ENCODE assay signal across 14 cellular contexts in the genomic region with DNA sequence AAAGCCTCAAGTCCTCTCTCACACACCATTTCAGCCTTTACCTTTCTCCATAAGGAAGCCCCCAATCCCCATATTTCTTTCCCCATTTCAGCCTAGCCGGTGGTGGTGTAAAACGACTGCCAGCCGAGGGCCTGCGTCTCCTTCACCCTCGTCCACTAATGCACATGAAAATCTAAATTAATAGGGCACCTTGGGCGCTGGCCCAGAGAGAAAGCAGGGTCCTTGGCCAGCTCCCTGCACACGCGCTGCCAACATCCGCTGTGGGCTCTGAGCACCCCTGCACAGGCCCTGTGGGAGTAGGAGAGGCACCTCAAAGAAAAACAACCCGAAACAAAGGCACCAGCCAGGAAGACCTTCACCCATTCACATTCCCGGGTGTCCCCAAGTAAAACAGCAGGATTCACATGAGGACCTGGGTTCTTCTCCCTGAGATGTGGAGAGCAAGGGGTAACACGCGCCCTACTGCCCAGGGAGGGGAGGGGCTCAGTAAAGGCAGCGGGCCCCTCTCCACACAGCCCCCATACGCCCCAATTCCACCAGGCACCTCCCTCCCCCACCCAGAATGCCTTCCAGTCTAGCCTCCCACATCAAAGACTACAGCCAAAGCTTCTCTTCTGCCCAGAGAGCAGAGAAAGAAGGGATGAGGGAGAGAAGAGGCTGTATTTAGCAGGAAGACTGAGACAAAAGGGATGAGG.
DNase-seq lines count a peak whose midpoint lies in the region; ATAC-seq and TF ChIP-seq lines count a peak whose summit lies in the region.
"Had no signal": no experiment of that assay in that cellular context is flagged by ENCODE, and none has a peak within 500 bp of the region (broad histone marks: within the 10 kb centered on the region; RNA-seq: fewer than 3 reads in every experiment).

No MANE protein-coding gene starts in this region.

- H3K27me3 Mint-ChIP-seq in T-helper 17 cell: no peaks in the 10 kb centered on the region
- H3K27me3 Mint-ChIP-seq: activated naive CD4-positive, alpha-beta T cell treated with anti-CD3 and anti-CD28 coated beads, Interleukin-2, amount 50 U/mL, for 24 hours; central memory CD8-positive, alpha-beta T cell had no signal

- peak overlapping the region; percentile 4 for H3K27ac Mint-ChIP-seq in T-helper 17 cell
- H3K27ac Mint-ChIP-seq: activated naive CD4-positive, alpha-beta T cell treated with anti-CD3 and anti-CD28 coated beads, Interleukin-2, amount 50 U/mL, for 24 hours had no signal

- H3K79me1 ChIP-seq in trophoblast cell (ENCODE audit: low read length): no peaks in the 10 kb centered on the region

- no peak overlapping the region for H3K14ac ChIP-seq in trophoblast cell (ENCODE audit: low read length)

- no peak for TF ChIP-seq CTCF in left ventricle myocardium inferior (IDR thresholded peaks at IDR 0.05; ENCODE audit: borderline replicate concordance)
- no peak for TF ChIP-seq CTCF in omental fat pad (IDR thresholded peaks at IDR 0.05)

- H4K8ac ChIP-seq in trophoblast cell (ENCODE audit: low read depth, low read length): no peak overlapping the region

- no peak for DNase-seq in T-helper 17 cell
- no peak for DNase-seq in left ventricle myocardium inferior
- DNase-seq in trophoblast cell: no peak
- DNase-seq in omental fat pad (ENCODE audit: low spot score): no peak
- DNase-seq: DMS 273 treated with DMSO at 0.1 percent for 48 hours, NCI-H2227 treated with DMSO at 0.1 percent for 48 hours had no signal

- H3K4me1 Mint-ChIP-seq in T-helper 17 cell: peaks cover 34% of the 10 kb centered on the region

- ATAC-seq in T-helper 17 cell (no peak), omental fat pad (ENCODE audit: low FRiP score) (no peak), GM21360 (IDR thresholded peaks at IDR 0.05; ENCODE audit: unreplicated experiment) (no peak), HG03565 (IDR thresholded peaks at IDR 0.05; ENCODE audit: unreplicated experiment) (no peak), HG03432 (IDR thresholded peaks at IDR 0.05; ENCODE audit: unreplicated experiment) (no peak)

- H2AFZ ChIP-seq in trophoblast cell (ENCODE audit: insufficient read depth, low read length, poor library complexity): no peak overlapping the region

- H3K79me2 ChIP-seq in trophoblast cell (ENCODE audit: control insufficient read depth, insufficient read depth, low read length, poor library complexity): no peaks in the 10 kb centered on the region

- H3K9me3 ChIP-seq in BLaER1: no peaks in the 10 kb centered on the region
- no peaks in the 10 kb centered on the region for H3K9me3 ChIP-seq in T-helper 17 cell (ENCODE audit: control insufficient read depth, low read length, poor library complexity, severe bottlenecking)
- H3K9me3 ChIP-seq in left ventricle myocardium inferior (replicated peaks): no peaks in the 10 kb centered on the region
- H3K9me3 ChIP-seq in trophoblast cell (ENCODE audit: insufficient read depth, low read depth, low read length): peaks cover 1% of the 10 kb centered on the region
- H3K9me3 ChIP-seq: suprapubic skin had no signal

- no peak overlapping the region for H2BK5ac ChIP-seq in trophoblast cell (ENCODE audit: low read depth, low read length, poor library complexity)

- H3K36me3 ChIP-seq in BLaER1 (no peaks in the 10 kb centered on the region), left ventricle myocardium inferior (no peaks in the 10 kb centered on the region), trophoblast cell (ENCODE audit: control insufficient read depth in 1 of 2, insufficient read depth in 2 of 2, low read length in 2 of 2) (no peaks in the 10 kb centered on the region)
- H3K36me3 ChIP-seq: suprapubic skin had no signal

- H2AK5ac ChIP-seq in trophoblast cell (ENCODE audit: low read length): no peak overlapping the region

- H3K4me2 ChIP-seq in BLaER1 (peak overlapping the region; percentile 98), trophoblast cell (ENCODE audit: low read length) (no peak overlapping the region)

- no peak overlapping the region for H2BK12ac ChIP-seq in trophoblast cell (ENCODE audit: low read length)

- intact Hi-C loops in left ventricle myocardium inferior (cut with micrococcal nuclease): no loop called here

- H3K27me3 ChIP-seq in BLaER1 (no peaks in the 10 kb centered on the region), left ventricle myocardium inferior (ENCODE audit: low read depth) (no peaks in the 10 kb centered on the region), trophoblast cell (ENCODE audit: insufficient read depth, low read length) (no peaks in the 10 kb centered on the region)
- H3K27me3 ChIP-seq: suprapubic skin had no signal

- peaks cover 100% of the 10 kb centered on the region for H4K20me1 ChIP-seq in BLaER1

- H4K12ac ChIP-seq in trophoblast cell (ENCODE audit: low read depth, low read length): no peak overlapping the region

- no peak overlapping the region for H3K23ac ChIP-seq in trophoblast cell (ENCODE audit: low read length)

- no peak overlapping the region for H3K4ac ChIP-seq in trophoblast cell (ENCODE audit: low read depth, low read length)

- WGBS in trophoblast cell (ENCODE audit: extremely low coverage, insufficient coverage, insufficient read length): no CpG with 5 or more reads among the region's 15 CpGs

- peak overlapping the region; percentile 11 for H3K18ac ChIP-seq in trophoblast cell (ENCODE audit: low read length)

- H3K36me3 Mint-ChIP-seq in T-helper 17 cell (ENCODE audit: low read depth): no peaks in the 10 kb centered on the region
- H3K36me3 Mint-ChIP-seq: activated naive CD4-positive, alpha-beta T cell treated with anti-CD3 and anti-CD28 coated beads, Interleukin-2, amount 50 U/mL, for 24 hours had no signal

- H3K4me3 Mint-ChIP-seq in T-helper 17 cell: no peak overlapping the region
- H3K4me3 Mint-ChIP-seq: activated naive CD4-positive, alpha-beta T cell treated with anti-CD3 and anti-CD28 coated beads, Interleukin-2, amount 50 U/mL, for 24 hours; central memory CD8-positive, alpha-beta T cell had no signal

- H3K4me1 ChIP-seq in BLaER1: peaks cover 100% of the 10 kb centered on the region
- H3K4me1 ChIP-seq in left ventricle myocardium inferior: peaks cover 100% of the 10 kb centered on the region
- peaks cover 6 to 16% of the 10 kb centered on the region in 2 experiments for H3K4me1 ChIP-seq in trophoblast cell (ENCODE audit: control insufficient read depth in 1 of 2, insufficient read depth in 2 of 2, low read length in 2 of 2)

- H4K91ac ChIP-seq in trophoblast cell (ENCODE audit: low read depth, low read length): no peak overlapping the region

- peak overlapping the region; percentile 82 for H3K27ac ChIP-seq in BLaER1
- H3K27ac ChIP-seq in left ventricle myocardium inferior (replicated peaks): peak overlapping the region; percentile 85
- H3K27ac ChIP-seq in trophoblast cell (ENCODE audit: low read depth, low read length): no peak overlapping the region
- H3K27ac ChIP-seq: SK-N-MC, suprapubic skin had no signal

- no peak overlapping the region for H2BK120ac ChIP-seq in trophoblast cell (ENCODE audit: insufficient read depth, low read length, poor library complexity)

- peak overlapping the region; percentile 55 for H3K4me3 ChIP-seq in BLaER1
- peak overlapping the region; percentile 1 for H3K4me3 ChIP-seq in left ventricle myocardium inferior
- no peak overlapping the region for H3K4me3 ChIP-seq in trophoblast cell (ENCODE audit: low read depth, low read length)
- H3K4me3 ChIP-seq: SK-N-MC, suprapubic skin had no signal

- H3K9ac ChIP-seq in BLaER1: peak overlapping the region; percentile 70
- H3K9ac ChIP-seq in trophoblast cell (ENCODE audit: low read length): no peak overlapping the region
